In the genomic region with DNA sequence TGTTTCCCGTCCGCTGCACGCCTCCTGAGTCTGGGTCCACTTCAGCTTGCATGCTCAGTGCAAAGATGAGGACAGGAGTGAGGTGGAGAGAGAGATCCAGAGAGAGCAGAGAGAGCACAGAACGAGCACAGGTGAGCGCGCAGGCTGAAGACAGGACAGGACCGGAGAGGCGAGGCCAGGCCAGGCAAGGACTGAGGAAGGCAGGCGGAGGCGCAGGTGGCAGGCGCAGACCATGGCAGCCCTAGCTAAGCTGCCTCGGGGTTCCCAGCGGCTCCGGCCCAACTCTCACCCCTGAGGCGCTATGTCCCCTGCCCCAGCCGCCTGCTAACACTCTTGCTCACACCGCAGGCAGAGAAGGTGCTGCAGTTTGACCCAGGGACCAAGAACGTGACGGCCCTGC, we compare ENCODE assay signal across 2 cellular contexts.
A peak's percentile ranks its signal among the peaks of the same experiment; 100 is the strongest.
TF ChIP-seq lines count a peak whose summit lies in the region.

No MANE protein-coding gene starts in this region.

TF ChIP-seq in HEK293, 187 proteins besides CTCF, POLR2A, EP300 and RAD21:
- TF ChIP-seq ZNF596 (tag by site-specific recombination; IDR thresholded peaks at IDR 0.05) (peak; percentile 69; the same call in 1 of the 2 replicates), SALL2 (tag by site-specific recombination; IDR thresholded peaks at IDR 0.05; ENCODE audit: borderline replicate concordance) (no peak)
- TF ChIP-seq, protein P1, sequence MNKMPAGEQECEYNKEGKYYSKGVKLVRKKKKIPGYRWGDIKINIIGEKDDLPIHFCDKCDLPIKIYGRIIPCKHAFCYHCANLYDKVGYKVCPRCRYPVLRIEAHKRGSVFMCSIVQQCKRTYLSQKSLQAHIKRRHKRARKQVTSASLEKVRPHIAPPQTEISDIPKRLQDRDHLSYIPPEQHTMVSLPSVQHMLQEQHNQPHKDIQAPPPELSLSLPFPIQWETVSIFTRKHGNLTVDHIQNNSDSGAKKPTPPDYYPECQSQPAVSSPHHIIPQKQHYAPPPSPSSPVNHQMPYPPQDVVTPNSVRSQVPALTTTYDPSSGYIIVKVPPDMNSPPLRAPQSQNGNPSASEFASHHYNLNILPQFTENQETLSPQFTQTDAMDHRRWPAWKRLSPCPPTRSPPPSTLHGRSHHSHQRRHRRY (tag by site-specific recombination; IDR thresholded peaks at IDR 0.05): no peak

TF ChIP-seq in H1, 55 proteins besides CTCF, POLR2A, EP300 and RAD21:
- TF ChIP-seq JUN (IDR thresholded peaks at IDR 0.05; ENCODE audit: low read depth, low read length) (no peak), KDM4A (IDR thresholded peaks at IDR 0.05; ENCODE audit: low read depth, low read length, severe bottlenecking) (no peak), HDAC6 (IDR thresholded peaks at IDR 0.05; ENCODE audit: low read depth, low read length) (no peak), TAF1 (IDR thresholded peaks at IDR 0.05; ENCODE audit: low read depth, low read length) (no peak), SIN3A (conservative IDR thresholded peaks at IDR 0.05 in 1 of 2, IDR thresholded peaks at IDR 0.05 in 1 of 2; ENCODE audit: low read depth in 1 of 2, low read length in 2 of 2) (no peak), KDM5A (IDR thresholded peaks at IDR 0.05; ENCODE audit: low read length) (no peak), TBP (IDR thresholded peaks at IDR 0.05; ENCODE audit: low read depth, low read length) (no peak), GABPA (IDR thresholded peaks at IDR 0.05; ENCODE audit: borderline replicate concordance, insufficient read depth, low read length) (no peak), HDAC2 (IDR thresholded peaks at IDR 0.05; ENCODE audit: borderline replicate concordance in 1 of 2, low read depth in 2 of 2, low read length in 2 of 2) (no peak), RXRA (IDR thresholded peaks at IDR 0.05; ENCODE audit: insufficient read depth, low read depth, low read length) (no peak)
- TF ChIP-seq, protein P2, sequence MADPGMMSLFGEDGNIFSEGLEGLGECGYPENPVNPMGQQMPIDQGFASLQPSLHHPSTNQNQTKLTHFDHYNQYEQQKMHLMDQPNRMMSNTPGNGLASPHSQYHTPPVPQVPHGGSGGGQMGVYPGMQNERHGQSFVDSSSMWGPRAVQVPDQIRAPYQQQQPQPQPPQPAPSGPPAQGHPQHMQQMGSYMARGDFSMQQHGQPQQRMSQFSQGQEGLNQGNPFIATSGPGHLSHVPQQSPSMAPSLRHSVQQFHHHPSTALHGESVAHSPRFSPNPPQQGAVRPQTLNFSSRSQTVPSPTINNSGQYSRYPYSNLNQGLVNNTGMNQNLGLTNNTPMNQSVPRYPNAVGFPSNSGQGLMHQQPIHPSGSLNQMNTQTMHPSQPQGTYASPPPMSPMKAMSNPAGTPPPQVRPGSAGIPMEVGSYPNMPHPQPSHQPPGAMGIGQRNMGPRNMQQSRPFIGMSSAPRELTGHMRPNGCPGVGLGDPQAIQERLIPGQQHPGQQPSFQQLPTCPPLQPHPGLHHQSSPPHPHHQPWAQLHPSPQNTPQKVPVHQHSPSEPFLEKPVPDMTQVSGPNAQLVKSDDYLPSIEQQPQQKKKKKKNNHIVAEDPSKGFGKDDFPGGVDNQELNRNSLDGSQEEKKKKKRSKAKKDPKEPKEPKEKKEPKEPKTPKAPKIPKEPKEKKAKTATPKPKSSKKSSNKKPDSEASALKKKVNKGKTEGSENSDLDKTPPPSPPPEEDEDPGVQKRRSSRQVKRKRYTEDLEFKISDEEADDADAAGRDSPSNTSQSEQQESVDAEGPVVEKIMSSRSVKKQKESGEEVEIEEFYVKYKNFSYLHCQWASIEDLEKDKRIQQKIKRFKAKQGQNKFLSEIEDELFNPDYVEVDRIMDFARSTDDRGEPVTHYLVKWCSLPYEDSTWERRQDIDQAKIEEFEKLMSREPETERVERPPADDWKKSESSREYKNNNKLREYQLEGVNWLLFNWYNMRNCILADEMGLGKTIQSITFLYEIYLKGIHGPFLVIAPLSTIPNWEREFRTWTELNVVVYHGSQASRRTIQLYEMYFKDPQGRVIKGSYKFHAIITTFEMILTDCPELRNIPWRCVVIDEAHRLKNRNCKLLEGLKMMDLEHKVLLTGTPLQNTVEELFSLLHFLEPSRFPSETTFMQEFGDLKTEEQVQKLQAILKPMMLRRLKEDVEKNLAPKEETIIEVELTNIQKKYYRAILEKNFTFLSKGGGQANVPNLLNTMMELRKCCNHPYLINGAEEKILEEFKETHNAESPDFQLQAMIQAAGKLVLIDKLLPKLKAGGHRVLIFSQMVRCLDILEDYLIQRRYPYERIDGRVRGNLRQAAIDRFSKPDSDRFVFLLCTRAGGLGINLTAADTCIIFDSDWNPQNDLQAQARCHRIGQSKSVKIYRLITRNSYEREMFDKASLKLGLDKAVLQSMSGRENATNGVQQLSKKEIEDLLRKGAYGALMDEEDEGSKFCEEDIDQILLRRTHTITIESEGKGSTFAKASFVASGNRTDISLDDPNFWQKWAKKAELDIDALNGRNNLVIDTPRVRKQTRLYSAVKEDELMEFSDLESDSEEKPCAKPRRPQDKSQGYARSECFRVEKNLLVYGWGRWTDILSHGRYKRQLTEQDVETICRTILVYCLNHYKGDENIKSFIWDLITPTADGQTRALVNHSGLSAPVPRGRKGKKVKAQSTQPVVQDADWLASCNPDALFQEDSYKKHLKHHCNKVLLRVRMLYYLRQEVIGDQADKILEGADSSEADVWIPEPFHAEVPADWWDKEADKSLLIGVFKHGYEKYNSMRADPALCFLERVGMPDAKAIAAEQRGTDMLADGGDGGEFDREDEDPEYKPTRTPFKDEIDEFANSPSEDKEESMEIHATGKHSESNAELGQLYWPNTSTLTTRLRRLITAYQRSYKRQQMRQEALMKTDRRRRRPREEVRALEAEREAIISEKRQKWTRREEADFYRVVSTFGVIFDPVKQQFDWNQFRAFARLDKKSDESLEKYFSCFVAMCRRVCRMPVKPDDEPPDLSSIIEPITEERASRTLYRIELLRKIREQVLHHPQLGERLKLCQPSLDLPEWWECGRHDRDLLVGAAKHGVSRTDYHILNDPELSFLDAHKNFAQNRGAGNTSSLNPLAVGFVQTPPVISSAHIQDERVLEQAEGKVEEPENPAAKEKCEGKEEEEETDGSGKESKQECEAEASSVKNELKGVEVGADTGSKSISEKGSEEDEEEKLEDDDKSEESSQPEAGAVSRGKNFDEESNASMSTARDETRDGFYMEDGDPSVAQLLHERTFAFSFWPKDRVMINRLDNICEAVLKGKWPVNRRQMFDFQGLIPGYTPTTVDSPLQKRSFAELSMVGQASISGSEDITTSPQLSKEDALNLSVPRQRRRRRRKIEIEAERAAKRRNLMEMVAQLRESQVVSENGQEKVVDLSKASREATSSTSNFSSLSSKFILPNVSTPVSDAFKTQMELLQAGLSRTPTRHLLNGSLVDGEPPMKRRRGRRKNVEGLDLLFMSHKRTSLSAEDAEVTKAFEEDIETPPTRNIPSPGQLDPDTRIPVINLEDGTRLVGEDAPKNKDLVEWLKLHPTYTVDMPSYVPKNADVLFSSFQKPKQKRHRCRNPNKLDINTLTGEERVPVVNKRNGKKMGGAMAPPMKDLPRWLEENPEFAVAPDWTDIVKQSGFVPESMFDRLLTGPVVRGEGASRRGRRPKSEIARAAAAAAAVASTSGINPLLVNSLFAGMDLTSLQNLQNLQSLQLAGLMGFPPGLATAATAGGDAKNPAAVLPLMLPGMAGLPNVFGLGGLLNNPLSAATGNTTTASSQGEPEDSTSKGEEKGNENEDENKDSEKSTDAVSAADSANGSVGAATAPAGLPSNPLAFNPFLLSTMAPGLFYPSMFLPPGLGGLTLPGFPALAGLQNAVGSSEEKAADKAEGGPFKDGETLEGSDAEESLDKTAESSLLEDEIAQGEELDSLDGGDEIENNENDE (IDR thresholded peaks at IDR 0.05; ENCODE audit: insufficient replicate concordance, low read length): no peak
- TF ChIP-seq, protein P3, sequence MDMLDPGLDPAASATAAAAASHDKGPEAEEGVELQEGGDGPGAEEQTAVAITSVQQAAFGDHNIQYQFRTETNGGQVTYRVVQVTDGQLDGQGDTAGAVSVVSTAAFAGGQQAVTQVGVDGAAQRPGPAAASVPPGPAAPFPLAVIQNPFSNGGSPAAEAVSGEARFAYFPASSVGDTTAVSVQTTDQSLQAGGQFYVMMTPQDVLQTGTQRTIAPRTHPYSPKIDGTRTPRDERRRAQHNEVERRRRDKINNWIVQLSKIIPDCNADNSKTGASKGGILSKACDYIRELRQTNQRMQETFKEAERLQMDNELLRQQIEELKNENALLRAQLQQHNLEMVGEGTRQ (IDR thresholded peaks at IDR 0.05; ENCODE audit: low read length): no peak
